ENCODE assay signal across 9 cellular contexts in genomic region chr5:1294839-1295649, GRCh38. TPM values are rescaled to one million over a fixed set of nuclear protein-coding genes. Genes with fewer than 3 reads are reported as not detected.
DNase-seq lines count a peak whose midpoint lies in the region; ATAC-seq, FAIRE-seq and TF ChIP-seq lines count a peak whose summit lies in the region.
"Had no signal": no experiment of that assay in that cellular context is flagged by ENCODE, and none has a peak within 500 bp of the region (broad histone marks: within the 10 kb centered on the region; RNA-seq: fewer than 3 reads in every experiment).

Gene TERT, minus strand, starts transcription at chr5:1295068. Its CDS starts 79 bp downstream, at chr5:1294989.

- H3K9me3 ChIP-seq in A549 (no peaks in the 10 kb centered on the region), HUES48 (ENCODE audit: control insufficient read depth, insufficient read depth, low read length) (no peaks in the 10 kb centered on the region)

- no peak for FAIRE-seq in A549 (lab: Jason Lieb, UNC)

- no peaks in the 10 kb centered on the region for H3K9me3 Mint-ChIP-seq in endothelial cell (ENCODE audit: unreplicated experiment)

- H3K4me2 ChIP-seq in A549, result peak within 1 kb of the TSS; percentile 99

- TF ChIP-seq CTCF in A549 (IDR thresholded peaks at IDR 0.05), result no peak
- no peak for TF ChIP-seq CTCF in endothelial cell (IDR thresholded peaks at IDR 0.05; ENCODE audit: unreplicated experiment)

- peak; percentile 48 to 63 for DNase-seq in A549 (ENCODE audit: low read depth in 1 of 2, low spot score in 1 of 2)
- DNase-seq in activated CD4-positive, alpha-beta T cell treated with anti-CD3 and anti-CD28 coated beads for 24 hours (ENCODE audit: low read depth in 2 of 2), result peak; percentile 86
- peak; percentile 70 for DNase-seq in endothelial cell (ENCODE audit: low spot score)
- DNase-seq in stimulated activated CD4-positive, alpha-beta T cell treated with anti-CD3 and anti-CD28 coated beads, Interleukin-2, amount 100 ng/mL, for 48 hours, result peak; percentile 76 to 80
- DNase-seq in kidney glomerular epithelial cell (lab: John Stamatoyannopoulos, UW), result no peak

- no peak within 1 kb of the TSS for H3K27ac Mint-ChIP-seq in endothelial cell (ENCODE audit: unreplicated experiment)

- peaks cover 7% of the 10 kb centered on the region; the same call in 1 of the 2 replicates for H3K27me3 ChIP-seq in HUES48 (ENCODE audit: control insufficient read depth, insufficient read depth, low read length)

- H3K4me1 Mint-ChIP-seq in endothelial cell (ENCODE audit: unreplicated experiment), result no peaks in the 10 kb centered on the region

- peaks cover 10% of the 10 kb centered on the region for H3K36me3 ChIP-seq in HUES48 (ENCODE audit: control insufficient read depth, insufficient read depth, low read length)

- H3K4me3 Mint-ChIP-seq in endothelial cell (ENCODE audit: unreplicated experiment), result peak within 1 kb of the TSS; percentile 51

- ATAC-seq in A549 (peak; percentile 73 to 85), HG03439 (IDR thresholded peaks at IDR 0.05; ENCODE audit: unreplicated experiment) (no peak), HG02623 (IDR thresholded peaks at IDR 0.05; ENCODE audit: unreplicated experiment) (no peak)

- 64% methylated on average over 37 of the region's 102 CpGs for WGBS in A549 (ENCODE audit: missing lambda C conversion rate)

- no peaks in the 10 kb centered on the region for H3K36me3 Mint-ChIP-seq in endothelial cell (ENCODE audit: low read depth, unreplicated experiment)

- H3K27ac ChIP-seq in A549, result peak within 1 kb of the TSS; percentile 74 to 89
- no peak within 1 kb of the TSS for H3K27ac ChIP-seq in HUES48 (ENCODE audit: low read depth, low read length)

- H3K4me3 ChIP-seq in A549 (peak within 1 kb of the TSS; percentile 73), HUES48 (ENCODE audit: low read depth, low read length) (peak within 1 kb of the TSS; percentile 59)

- TF ChIP-seq RAD21 in A549 (conservative IDR thresholded peaks at IDR 0.05 in 1 of 2, IDR thresholded peaks at IDR 0.05 in 1 of 2), result no peak

- CTCF ChIA-PET in A549 (lab: Yijun Ruan, JAX), result interaction anchor here (1.5 kb wide), 1 partner anchor 8 kb away, joined by 3 read pairs; no protein-coding TSS in a partner anchor

- no peak for TF ChIP-seq EP300 in A549 (IDR thresholded peaks at IDR 0.05)

- POLR2A ChIA-PET in A549 (lab: Yijun Ruan, JAX), result no interaction called here

- H3K9ac ChIP-seq in HUES48 (ENCODE audit: low read depth, low read length), result peak within 1 kb of the TSS; percentile 18; the same call in 1 of the 2 replicates

- H3K4me1 ChIP-seq in A549 (peaks cover 8% of the 10 kb centered on the region; the same call in 1 of the 3 replicates), HUES48 (ENCODE audit: control insufficient read depth, insufficient read depth, low read length) (no peaks in the 10 kb centered on the region)

- peaks cover 12% of the 10 kb centered on the region for H3K27me3 Mint-ChIP-seq in endothelial cell (ENCODE audit: unreplicated experiment)

- peak; percentile 33 for TF ChIP-seq POLR2A in A549 (IDR thresholded peaks at IDR 0.05; ENCODE audit: low read length)

TF ChIP-seq in A549, 52 proteins besides CTCF, POLR2A, EP300 and RAD21:
- TF ChIP-seq FOSB (CRISPR knock-in tag; IDR thresholded peaks at IDR 0.05) (no peak), MAX (IDR thresholded peaks at IDR 0.05) (peak; percentile 89), E2F6 (IDR thresholded peaks at IDR 0.05; ENCODE audit: borderline replicate concordance, low read depth) (peak; percentile 84), HEYL (CRISPR knock-in tag; IDR thresholded peaks at IDR 0.05) (no peak), JUN (IDR thresholded peaks at IDR 0.05) (peak in 1 of 2 experiments; percentile 31; a peak in 1 of 5 replicates)

RNA-seq across cellular contexts. Expression of gene TERT, which starts in this region (rescaled TPM):
- 1.1 and 1.2 TPM in 2 replicates for polyA plus RNA-seq in A549 (2011; rRNA removed)
- polyA plus RNA-seq in A549 (2012; cell fraction: cytosol; rRNA removed), result 6.2 and 7.5 TPM in 2 replicates
- polyA plus RNA-seq in A549 (2012; cell fraction: nucleus; rRNA removed), result 36.4 and 48.1 TPM in 2 replicates
- 3.9 to 5.2 TPM (median 4.0 TPM) in 3 replicates for polyA plus RNA-seq in A549 (2017; fragmentation: RNase III; extraction: RNeasy Plus Mini Kit Qiagen cat#74134 plus additional on column Dnase treatment)
- polyA minus RNA-seq in A549 (2011; rRNA and poly(A)+ RNA removed), result 1.2 and 2.3 TPM in 2 replicates
- 0.28 TPM for total RNA-seq in endothelial cell (ENCODE audit: unreplicated experiment)
- total RNA-seq: dermis microvascular lymphatic vessel endothelial cell had no signal

Comparison
In these comparisons a context has a peak if more than half of its experiments do, and no peak if none do; other contexts are left out.
1. Peak in DNase-seq in endothelial cell; RNA of the gene not detected or under 1 TPM.
2. ATAC-seq: peak in A549 (2 of 2); none in HG03439 (single experiment) and HG02623 (single experiment).